ENCODE assay signal across 8 cellular contexts in the genomic region with DNA sequence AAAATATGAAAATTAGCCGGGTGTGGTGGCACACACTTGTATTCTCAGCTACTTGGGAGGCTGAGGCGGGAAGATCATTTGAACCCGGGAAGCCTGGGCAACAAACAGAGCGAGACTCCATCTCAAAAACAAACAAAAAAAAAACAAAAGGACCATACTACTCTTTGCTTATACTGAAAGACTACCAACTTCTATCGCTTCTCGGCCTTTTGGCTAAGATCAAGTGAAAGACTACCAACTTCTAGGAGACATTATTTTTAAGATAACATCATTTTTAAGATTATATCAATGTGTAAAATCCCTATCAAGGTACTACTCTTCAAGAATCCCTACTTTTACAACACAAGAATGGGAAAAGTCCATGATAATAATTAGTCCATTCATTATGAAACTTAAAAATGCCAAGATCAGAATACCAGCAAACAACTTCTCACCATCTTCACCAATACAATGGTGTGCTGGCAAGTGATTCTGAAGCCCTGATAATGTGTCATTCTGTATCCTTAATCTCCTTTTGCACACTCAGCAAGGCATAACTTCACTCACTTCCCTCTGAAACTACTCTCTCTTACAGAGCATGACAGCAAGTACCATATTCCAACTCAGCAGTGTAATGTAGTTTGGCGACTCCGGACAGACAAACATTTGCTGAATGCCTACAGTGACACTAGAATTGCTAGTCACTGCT. TPM values are rescaled to one million over a fixed set of nuclear protein-coding genes. Genes with fewer than 3 reads are reported as not detected.
A peak's percentile ranks its signal among the peaks of the same experiment; 100 is the strongest.
DNase-seq lines count a peak whose midpoint lies in the region; ATAC-seq and TF ChIP-seq lines count a peak whose summit lies in the region.

No MANE protein-coding gene starts in this region.

- DNase-seq in A673 (ENCODE audit: low spot score) (no peak), right lobe of liver (no peak), upper lobe of right lung (no peak), NCI-H1092 (lab: John Stamatoyannopoulos, UW) (no peak), Ammon's horn (ENCODE audit: low spot score) (no peak)

- H3K9me3 ChIP-seq in A673 (ENCODE audit: low read depth, low read length, poor library complexity, severe bottlenecking): no peaks in the 10 kb centered on the region
- no peaks in the 10 kb centered on the region for H3K9me3 ChIP-seq in HUES6 (ENCODE audit: control insufficient read depth, insufficient read depth, low read depth, low read length)
- H3K9me3 ChIP-seq in right lobe of liver: no peaks in the 10 kb centered on the region
- no peaks in the 10 kb centered on the region for H3K9me3 ChIP-seq in upper lobe of right lung

- CTCF ChIA-PET in A673 (lab: Charles Lee): no interaction called here

- H3K27me3 ChIP-seq in A673 (replicated peaks; ENCODE audit: insufficient read depth, low read depth, low read length, poor library complexity) (no peaks in the 10 kb centered on the region), HUES6 (ENCODE audit: control insufficient read depth, insufficient read depth, low read length) (no peaks in the 10 kb centered on the region), right lobe of liver (no peaks in the 10 kb centered on the region), upper lobe of right lung (no peaks in the 10 kb centered on the region)

- POLR2A ChIA-PET in A673 (lab: Charles Lee; ENCODE audit: low non-redundant PET): no interaction called here

- intact Hi-C loops in A673 (cut with micrococcal nuclease; ENCODE audit: unreplicated experiment) (no loop called here), right lobe of liver (cut with DNase I) (no loop called here), upper lobe of right lung (cut with DNase I) (no loop called here)

- ATAC-seq in right lobe of liver: peak in 1 of 4 donors; percentile 1
- ATAC-seq in upper lobe of right lung: no peak
- ATAC-seq in HG03571 (IDR thresholded peaks at IDR 0.05; ENCODE audit: unreplicated experiment): no peak

- H3K27ac ChIP-seq in A673 (ENCODE audit: low read depth, low read length, poor library complexity, severe bottlenecking) (peak overlapping the region; percentile 86), HUES6 (ENCODE audit: low read depth, low read length) (no peak overlapping the region), adipose tissue (ENCODE audit: low read depth, low read length) (peak overlapping the region; percentile 69), right lobe of liver (peak overlapping the region; percentile 82 to 98 (median 82)), upper lobe of right lung (peak overlapping the region; percentile 84)

- no TSS peak for BruUV-seq in A673 (replicated peaks; lab: Mats Ljungman, UMichigan)

- no peaks in the 10 kb centered on the region for H3K36me3 ChIP-seq in A673 (ENCODE audit: insufficient read depth, low read length, poor library complexity, severe bottlenecking)
- no peaks in the 10 kb centered on the region for H3K36me3 ChIP-seq in HUES6 (ENCODE audit: control insufficient read depth, insufficient read depth, low read length)
- H3K36me3 ChIP-seq in right lobe of liver: no peaks in the 10 kb centered on the region
- no peaks in the 10 kb centered on the region for H3K36me3 ChIP-seq in upper lobe of right lung

- TF ChIP-seq POLR2A in right lobe of liver (IDR thresholded peaks at IDR 0.05): peak; percentile 45

- TF ChIP-seq CTCF in A673 (conservative IDR thresholded peaks at IDR 0.05; ENCODE audit: low read depth, low read length) (no peak), right lobe of liver (IDR thresholded peaks at IDR 0.05) (no peak), upper lobe of right lung (IDR thresholded peaks at IDR 0.05) (no peak)

- H3K4me3 ChIP-seq in A673 (ENCODE audit: low read depth, low read length, poor library complexity, severe bottlenecking): peak overlapping the region; percentile 79
- H3K4me3 ChIP-seq in HUES6 (ENCODE audit: low read depth, low read length): peak overlapping the region; percentile 74
- peak overlapping the region; percentile 51 to 62 (median 61) for H3K4me3 ChIP-seq in right lobe of liver
- peak overlapping the region; percentile 62 for H3K4me3 ChIP-seq in upper lobe of right lung

- 48 to 68% (median 66%) methylated on average over 8 of the region's 8 CpGs for WGBS in adipose tissue, 3 donors
- WGBS in right lobe of liver (ENCODE audit: insufficient coverage, low coverage, low lambda C conversion rate, missing lambda C conversion rate): 51% methylated on average over 8 of the region's 8 CpGs

- H3K4me1 ChIP-seq in A673 (ENCODE audit: insufficient read depth, low read length, poor library complexity, severe bottlenecking) (peaks cover 66% of the 10 kb centered on the region), HUES6 (ENCODE audit: control insufficient read depth, insufficient read depth, low read length) (peaks cover 46% of the 10 kb centered on the region), right lobe of liver (peaks cover 0 to 77% (median 28%) of the 10 kb centered on the region in 4 donors), upper lobe of right lung (peaks cover 75% of the 10 kb centered on the region)

- peak overlapping the region; percentile 71 for H3K9ac ChIP-seq in HUES6 (ENCODE audit: low read length)

RNA-seq across cellular contexts. Expression of a gene that starts 1.7 kb away (rescaled TPM):
- 256 and 283 TPM in 2 replicates for total RNA-seq in A673 (2021)
- polyA plus RNA-seq in adipose tissue: 100 to 1,000 TPM in 2 of 3 donors, 10 to 100 TPM in 1; 42.8 to 282 (median 149) TPM
- total RNA-seq in right lobe of liver: 100 to 1,000 TPM in 4 of 6 experiments, 10 to 100 TPM in 2; 66.3 to 143 (median 117) TPM
- total RNA-seq in upper lobe of right lung: 244 TPM
